8 cellular contexts compared by ENCODE assay signal in genomic region chr1:211680752-211681327, GRCh38. TPM values are rescaled to one million over a fixed set of nuclear protein-coding genes. Genes with fewer than 3 reads are reported as not detected.
DNase-seq lines count a peak whose midpoint lies in the region; ATAC-seq and TF ChIP-seq lines count a peak whose summit lies in the region.

No MANE protein-coding gene starts in this region.

- H3K4me3 Mint-ChIP-seq in MCF 10A (ENCODE audit: unreplicated experiment): no peak overlapping the region

- intact Hi-C loops in MCF 10A (cut with micrococcal nuclease): loop anchor here (1.0 to 5.0 kb wide), 11 partner anchors 151 to 1102 kb away; partner anchors contain the start of genes DTL, INTS7 and LPGAT1

- H3K27ac Mint-ChIP-seq in MCF 10A (ENCODE audit: low read depth, unreplicated experiment): peak overlapping the region; percentile 24

- DNase-seq in BE2C (peak; percentile 78), GM19238 (ENCODE audit: insufficient read length, low spot score) (peak; percentile 61), NCI-H226 (peak; percentile 42), MCF 10A (ENCODE audit: unreplicated experiment) (peak; percentile 92), kidney epithelial cell (ENCODE audit: low read depth) (peak; percentile 75)
- peak; percentile 70 for DNase-seq in stimulated activated CD4-positive, alpha-beta T cell treated with anti-CD3 and anti-CD28 coated beads, Interleukin-2, amount 100 ng/mL, for 4 hours (ENCODE audit: low read depth)

- H3K4me3 ChIP-seq in BE2C (ENCODE audit: low read depth, low read length): no peak overlapping the region
- H3K4me3 ChIP-seq in WI38 (ENCODE audit: low read depth, low read length): no peak overlapping the region
- no peak overlapping the region for H3K4me3 ChIP-seq in kidney epithelial cell (ENCODE audit: low read depth, low read length)

- H3K36me3 ChIP-seq in BE2C (no peaks in the 10 kb centered on the region), kidney epithelial cell (ENCODE audit: control insufficient read depth, insufficient read depth, low read length) (no peaks in the 10 kb centered on the region)

- H3K4me1 ChIP-seq in BE2C: peaks cover 5% of the 10 kb centered on the region; the same call in 1 of the 2 replicates

- no peaks in the 10 kb centered on the region for H3K36me3 Mint-ChIP-seq in MCF 10A (ENCODE audit: insufficient read depth, unreplicated experiment)

- CTCF ChIA-PET in MCF 10A (lab: Yijun Ruan, JAX): interaction anchor here (0.5 to 18.0 kb wide), 100 partner anchors 9 to 1314 kb away, joined by 3 to 242 read pairs (median 5); partner anchors contain the start of genes DTL, INTS7 and TRAF5

- H3K9me3 Mint-ChIP-seq in MCF 10A (ENCODE audit: unreplicated experiment): no peaks in the 10 kb centered on the region

- TF ChIP-seq CTCF in BE2C (IDR thresholded peaks at IDR 0.05; ENCODE audit: low read depth, low read length) (peak; percentile 86), WI38 (IDR thresholded peaks at IDR 0.05; ENCODE audit: low read depth, low read length) (peak; percentile 52), MCF 10A (IDR thresholded peaks at IDR 0.05; ENCODE audit: unreplicated experiment) (peak; percentile 99), kidney epithelial cell (IDR thresholded peaks at IDR 0.05; ENCODE audit: insufficient read depth, low read length, poor library complexity, severe bottlenecking) (peak; percentile 57)

- H3K27me3 Mint-ChIP-seq in MCF 10A (ENCODE audit: insufficient read depth, unreplicated experiment): no peaks in the 10 kb centered on the region

- H3K27me3 ChIP-seq in BE2C (no peaks in the 10 kb centered on the region), kidney epithelial cell (ENCODE audit: control insufficient read depth, insufficient read depth, low read length) (no peaks in the 10 kb centered on the region)

- no TSS peak for BruUV-seq in MCF 10A (replicated peaks; lab: Mats Ljungman, UMichigan)

- H3K4me1 Mint-ChIP-seq in MCF 10A (ENCODE audit: insufficient read depth, unreplicated experiment): peaks cover 8% of the 10 kb centered on the region

- POLR2A ChIA-PET in MCF 10A (lab: Yijun Ruan, JAX): interaction anchor here (0.6 to 3.5 kb wide), 24 partner anchors 17 to 1768 kb away, joined by 3 to 43 read pairs (median 4); partner anchors contain the start of genes DTL and INTS7

- H3K9me3 ChIP-seq in BE2C: no peaks in the 10 kb centered on the region

- peak; percentile 76 for ATAC-seq in HG03342 (IDR thresholded peaks at IDR 0.05; ENCODE audit: unreplicated experiment)

RNA-seq across cellular contexts. Expression of gene NEK2, which starts 5.4 kb away (rescaled TPM):
- polyA plus RNA-seq in BE2C (2012; ENCODE audit: insufficient read depth, insufficient read length, low read depth): 5.5 TPM
- total RNA-seq in MCF 10A (2022) (33.4 and 44.5 TPM in 2 replicates), kidney epithelial cell (4.3 and 4.4 TPM in 2 replicates)

Comparison
In these comparisons a context has a peak if more than half of its experiments do, and no peak if none do; other contexts are left out.
1. DNase-seq: peak in every context shown above with its lines; median percentile 92 in MCF 10A; 78 in BE2C; 75 in kidney epithelial cell; 70 in stimulated activated CD4-positive, alpha-beta T cell treated with anti-CD3 and anti-CD28 coated beads, Interleukin-2, amount 100 ng/mL, for 4 hours; 61 in GM19238; 42 in NCI-H226.